Comparison of ENCODE assay signal across 24 cellular contexts in genomic region chr7:126996659-126997058, GRCh38.
"Had no signal": no experiment of that assay in that cellular context is flagged by ENCODE, and none has a peak within 500 bp of the region (broad histone marks: within the 10 kb centered on the region; RNA-seq: fewer than 3 reads in every experiment).

No MANE protein-coding gene starts in this region.

- H3K4me2 ChIP-seq: hepatocyte had no signal

- H3K27ac ChIP-seq: coronary artery, dorsolateral prefrontal cortex, esophagus muscularis mucosa, foreskin keratinocyte, gastroesophageal sphincter, heart left ventricle, hepatocyte, left lung, lower lobe of right lung had no signal

- FAIRE-seq: endothelial cell of umbilical vein, frontal cortex had no signal

- H3K79me2 ChIP-seq: hepatocyte had no signal

- ATAC-seq: foreskin keratinocyte, gastroesophageal sphincter, heart left ventricle, left colon, left lung, left ventricle myocardium superior, lower lobe of right lung, mucosa of descending colon had no signal

- H3K36me3 ChIP-seq: esophagus muscularis mucosa, gastroesophageal sphincter, heart left ventricle, left lung, lower lobe of right lung had no signal

- H3K9me3 ChIP-seq: esophagus muscularis mucosa, gastroesophageal sphincter, heart left ventricle, left lung, lower lobe of right lung, mucosa of descending colon had no signal

- H3K4me3 ChIP-seq: coronary artery, dorsolateral prefrontal cortex, esophagus muscularis mucosa, gastroesophageal sphincter, heart left ventricle, hepatocyte, left lung, lower lobe of right lung, mucosa of descending colon had no signal

- DNase-seq: dermis blood vessel endothelial cell; dorsolateral prefrontal cortex; effector CD4-positive, alpha-beta T cell; effector memory CD4-positive, alpha-beta T cell; foreskin keratinocyte; heart left ventricle; hypothalamus; immature natural killer cell; islet precursor cell; kidney; kidney glomerular epithelial cell; left colon; left lung; left ventricle myocardium superior; lower lobe of right lung; mesenchymal stem cell; mucosa of descending colon; naive B cell had no signal

- H3K4me1 ChIP-seq: esophagus muscularis mucosa, foreskin keratinocyte, gastroesophageal sphincter, heart left ventricle, left lung, lower lobe of right lung had no signal

- H3K27me3 ChIP-seq: dorsolateral prefrontal cortex, foreskin keratinocyte, gastroesophageal sphincter, heart left ventricle, hepatocyte, left lung had no signal

- H2AFZ ChIP-seq: hepatocyte had no signal
